In genomic region chr10:61747341-61747740, GRCh38 we compare ENCODE assay signal across 20 cellular contexts.
A peak's percentile ranks its signal among the peaks of the same experiment; 100 is the strongest.
DNase-seq lines count a peak whose midpoint lies in the region; TF ChIP-seq lines count a peak whose summit lies in the region.
"Had no signal": no experiment of that assay in that cellular context is flagged by ENCODE, and none has a peak within 500 bp of the region (broad histone marks: within the 10 kb centered on the region; RNA-seq: fewer than 3 reads in every experiment).

No MANE protein-coding gene starts in this region.

- H3K9me2 ChIP-seq in PC-9 (ENCODE audit: insufficient read depth) (no peaks in the 10 kb centered on the region), neural cell (ENCODE audit: insufficient read depth, low read length) (no peaks in the 10 kb centered on the region)

- 0 out of 2 replicates have a peak overlapping the region, but pooled peaks have one; percentile 9 for H2AFZ ChIP-seq in PC-9
- H2AFZ ChIP-seq in neural cell (ENCODE audit: low read depth, low read length) = no peak overlapping the region

- H3K79me2 ChIP-seq in PC-9 (ENCODE audit: low read depth) = no peaks in the 10 kb centered on the region
- H3K79me2 ChIP-seq in neural cell (replicated peaks; ENCODE audit: insufficient read depth, low read length) = no peaks in the 10 kb centered on the region

- TF ChIP-seq EP300 in neural cell (conservative IDR thresholded peaks at IDR 0.05; ENCODE audit: poor library complexity, severe bottlenecking) = no peak

- no TSS peak for BruUV-seq in PC-9 (replicated peaks; lab: Mats Ljungman, UMichigan)

- no peak for TF ChIP-seq CTCF in PC-9 (conservative IDR thresholded peaks at IDR 0.05)
- no peak for TF ChIP-seq CTCF in choroid plexus epithelial cell (conservative IDR thresholded peaks at IDR 0.05; ENCODE audit: low read depth, low read length)
- no peak for TF ChIP-seq CTCF in neural cell (IDR thresholded peaks at IDR 0.05; ENCODE audit: poor library complexity, severe bottlenecking)

- H3K27ac ChIP-seq in PC-9 = no peak overlapping the region
- H3K27ac ChIP-seq in neural cell (ENCODE audit: low read length) = peak overlapping the region; percentile 32
- H3K27ac ChIP-seq: A549, BLaER1, KMS-11 had no signal

- no peak overlapping the region for H3K9ac ChIP-seq in neural cell (ENCODE audit: low read length)
- H3K9ac ChIP-seq: BLaER1, KMS-11 had no signal

- POLR2A ChIA-PET in PC-9 (lab: Charles Lee; ENCODE audit: unreplicated experiment) = no interaction called here

- no peak overlapping the region for H3K4me3 ChIP-seq in PC-9
- H3K4me3 ChIP-seq in choroid plexus epithelial cell (ENCODE audit: low read depth, low read length) = no peak overlapping the region
- H3K4me3 ChIP-seq in neural cell (ENCODE audit: low read length) = no peak overlapping the region
- H3K4me3 ChIP-seq: A549, BLaER1, MG63 had no signal

- H3K27me3 ChIP-seq in PC-9 (ENCODE audit: insufficient read depth, low read depth) (no peaks in the 10 kb centered on the region), neural cell (ENCODE audit: insufficient read depth, low read depth, low read length) (no peaks in the 10 kb centered on the region)
- H3K27me3 ChIP-seq: BLaER1, MG63 had no signal

- H3K9me3 ChIP-seq in PC-9 (ENCODE audit: insufficient read depth, low read depth) = no peaks in the 10 kb centered on the region; the same call in 1 of the 2 replicates
- no peaks in the 10 kb centered on the region for H3K9me3 ChIP-seq in neural cell (ENCODE audit: low read length)
- H3K9me3 ChIP-seq: A549, BLaER1, MG63 had no signal

- H3K4me1 Mint-ChIP-seq in activated naive CD4-positive, alpha-beta T cell treated with anti-CD3 and anti-CD28 coated beads for 36 hours (ENCODE audit: low read depth) = peaks cover 18% of the 10 kb centered on the region
- peaks cover 16% of the 10 kb centered on the region for H3K4me1 Mint-ChIP-seq in activated naive CD8-positive, alpha-beta T cell treated with anti-CD3 and anti-CD28 coated beads for 36 hours

- no peaks in the 10 kb centered on the region for H3K9me3 Mint-ChIP-seq in activated naive CD4-positive, alpha-beta T cell treated with anti-CD3 and anti-CD28 coated beads for 36 hours
- H3K9me3 Mint-ChIP-seq in activated naive CD8-positive, alpha-beta T cell treated with anti-CD3 and anti-CD28 coated beads for 36 hours = peaks cover 4% of the 10 kb centered on the region

- CTCF ChIA-PET in PC-9 (lab: Charles Lee) = interaction anchor here (0.6 kb wide), 1 partner anchor 1454 kb away, joined by 3 read pairs; no protein-coding TSS in a partner anchor
- CTCF ChIA-PET in activated naive CD4-positive, alpha-beta T cell treated with anti-CD3 and anti-CD28 coated beads for 36 hours (lab: Charles Lee) = interaction anchor here (0.6 to 1.2 kb wide), 2 partner anchors 43 to 120 kb away, joined by 3 to 6 read pairs; no protein-coding TSS in a partner anchor

- H3K4me3 Mint-ChIP-seq in activated naive CD4-positive, alpha-beta T cell treated with anti-CD3 and anti-CD28 coated beads for 36 hours = no peak overlapping the region
- no peak overlapping the region for H3K4me3 Mint-ChIP-seq in activated naive CD8-positive, alpha-beta T cell treated with anti-CD3 and anti-CD28 coated beads for 36 hours
- H3K4me3 Mint-ChIP-seq: CD4-positive, alpha-beta memory T cell had no signal

- TF ChIP-seq RAD21 in neural cell (conservative IDR thresholded peaks at IDR 0.05) = no peak

- H3K36me3 ChIP-seq in PC-9 (ENCODE audit: low read depth) (no peaks in the 10 kb centered on the region), neural cell (ENCODE audit: insufficient read depth, low read length) (no peaks in the 10 kb centered on the region)
- H3K36me3 ChIP-seq: BLaER1, MG63 had no signal

- H4K20me1 ChIP-seq in PC-9 (ENCODE audit: insufficient read depth) = no peaks in the 10 kb centered on the region
- H4K20me1 ChIP-seq in neural cell (ENCODE audit: insufficient read depth) = no peaks in the 10 kb centered on the region
- H4K20me1 ChIP-seq: BLaER1 had no signal

- no peaks in the 10 kb centered on the region for H3K27me3 Mint-ChIP-seq in activated naive CD4-positive, alpha-beta T cell treated with anti-CD3 and anti-CD28 coated beads for 36 hours (ENCODE audit: low read depth)
- no peaks in the 10 kb centered on the region for H3K27me3 Mint-ChIP-seq in activated naive CD8-positive, alpha-beta T cell treated with anti-CD3 and anti-CD28 coated beads for 36 hours

- H3K4me2 ChIP-seq in PC-9 (no peak overlapping the region), neural cell (ENCODE audit: low read length) (no peak overlapping the region)
- H3K4me2 ChIP-seq: A549, BLaER1, KMS-11 had no signal

- DNase-seq in COLO829 (ENCODE audit: low spot score) (peak; percentile 4), PC-9 (peak in 1 of 2 experiments; percentile 72), choroid plexus epithelial cell (ENCODE audit: low read depth) (peak; percentile 32), NCI-H2171 treated with DMSO at 0.1 percent for 48 hours (lab: John Stamatoyannopoulos, UW) (no peak), DMS153 treated with DMSO at 0.1 percent for 48 hours (lab: John Stamatoyannopoulos, UW; ENCODE audit: unreplicated experiment) (no peak)
- no peak for DNase-seq in activated naive CD4-positive, alpha-beta T cell treated with anti-CD3 and anti-CD28 coated beads for 36 hours
- no peak for DNase-seq in activated naive CD8-positive, alpha-beta T cell treated with anti-CD3 and anti-CD28 coated beads for 36 hours
- DNase-seq: CD4-positive, alpha-beta memory T cell; DMS79 treated with DMSO at 0.1 percent for 48 hours; MG63; NCI-H1092; NCI-H1436 treated with DMSO at 0.1 percent for 48 hours; NCI-H2029; NCI-H446 treated with DMSO at 0.1 percent for 48 hours; NK-92 treated with Interleukin-12 subunit alpha and Interleukin-12 subunit beta, amount 100 ng/mL, for 24 hours; RPMI8226 had no signal

- peaks cover 9% of the 10 kb centered on the region for H3K4me1 ChIP-seq in PC-9 (replicated peaks; ENCODE audit: insufficient read depth)

- intact Hi-C loops in PC-9 (cut with micrococcal nuclease; ENCODE audit: unreplicated experiment) = no loop called here
- intact Hi-C loops in activated naive CD4-positive, alpha-beta T cell treated with anti-CD3 and anti-CD28 coated beads for 36 hours (cut with micrococcal nuclease) = no loop called here

- H3F3A ChIP-seq in PC-9 (ENCODE audit: insufficient read depth, low read depth) = no peaks in the 10 kb centered on the region
- H3F3A ChIP-seq in neural cell (ENCODE audit: insufficient read depth, low read length, poor library complexity, severe bottlenecking) = no peaks in the 10 kb centered on the region

- no peaks in the 10 kb centered on the region for H3K36me3 Mint-ChIP-seq in activated naive CD4-positive, alpha-beta T cell treated with anti-CD3 and anti-CD28 coated beads for 36 hours (ENCODE audit: low read depth)
- H3K36me3 Mint-ChIP-seq in activated naive CD8-positive, alpha-beta T cell treated with anti-CD3 and anti-CD28 coated beads for 36 hours = no peaks in the 10 kb centered on the region
- H3K36me3 Mint-ChIP-seq: CD4-positive, alpha-beta memory T cell had no signal

- no peak overlapping the region for H3K27ac Mint-ChIP-seq in activated naive CD4-positive, alpha-beta T cell treated with anti-CD3 and anti-CD28 coated beads for 36 hours
- H3K27ac Mint-ChIP-seq in activated naive CD8-positive, alpha-beta T cell treated with anti-CD3 and anti-CD28 coated beads for 36 hours = no peak overlapping the region
- H3K27ac Mint-ChIP-seq: CD4-positive, alpha-beta memory T cell had no signal

TF ChIP-seq in neural cell, 6 proteins besides CTCF, POLR2A, EP300 and RAD21:
- TF ChIP-seq MXI1 (conservative IDR thresholded peaks at IDR 0.05; ENCODE audit: poor library complexity, severe bottlenecking) = no peak
- no peak for TF ChIP-seq SMC3 (conservative IDR thresholded peaks at IDR 0.05; ENCODE audit: poor library complexity)
- no peak for TF ChIP-seq POLR2AphosphoS5 (IDR thresholded peaks at IDR 0.05)
- TF ChIP-seq EZH2 (IDR thresholded peaks at IDR 0.05; ENCODE audit: borderline replicate concordance, insufficient read depth, low read length, poor library complexity, severe bottlenecking) = no peak
- no peak for TF ChIP-seq REST (IDR thresholded peaks at IDR 0.05; ENCODE audit: borderline replicate concordance)
- TF ChIP-seq TAF1 (IDR thresholded peaks at IDR 0.05; ENCODE audit: low read depth) = no peak
TF ChIP-seq in neural cell: peak in this region for 0.

Comparison
In these comparisons a context has a peak if more than half of its experiments do, and no peak if none do; other contexts are left out.
1. DNase-seq: peak in COLO829 (single experiment) and choroid plexus epithelial cell (single experiment); none in activated naive CD4-positive, alpha-beta T cell treated with anti-CD3 and anti-CD28 coated beads for 36 hours (single experiment), NCI-H2171 treated with DMSO at 0.1 percent for 48 hours (single experiment), DMS153 treated with DMSO at 0.1 percent for 48 hours (single experiment) and activated naive CD8-positive, alpha-beta T cell treated with anti-CD3 and anti-CD28 coated beads for 36 hours (single experiment).